In genomic region chr10:32963102-32963501, GRCh38 we compare ENCODE assay signal across 10 cellular contexts. TPM values are rescaled to one million over a fixed set of nuclear protein-coding genes. Genes with fewer than 3 reads are reported as not detected.
A peak's percentile ranks its signal among the peaks of the same experiment; 100 is the strongest.
DNase-seq lines count a peak whose midpoint lies in the region; ATAC-seq and TF ChIP-seq lines count a peak whose summit lies in the region.
"Had no signal": no experiment of that assay in that cellular context is flagged by ENCODE, and none has a peak within 500 bp of the region (broad histone marks: within the 10 kb centered on the region; RNA-seq: fewer than 3 reads in every experiment).

No MANE protein-coding gene starts in this region.

- peaks cover 12% of the 10 kb centered on the region for H3K36me3 Mint-ChIP-seq in nephron progenitor cell (ENCODE audit: low read depth)

- no peak for DNase-seq in SK-N-SH
- no peak for DNase-seq in RWPE2 (ENCODE audit: low spot score)
- DNase-seq in fibroblast of villous mesenchyme (ENCODE audit: low read depth): peak; percentile 78
- no peak for DNase-seq in stomach
- DNase-seq in SHP77 (lab: John Stamatoyannopoulos, UW): no peak
- DNase-seq in nephron progenitor cell: no peak
- DNase-seq in COR-L47 (lab: John Stamatoyannopoulos, UW): no peak
- DNase-seq: NCI-H187 had no signal

- H3K27ac ChIP-seq in SK-N-SH (ENCODE audit: low read depth in 2 of 2, low read length in 1 of 2) (peak overlapping the region; percentile 70 to 91; a peak in 3 of 4 replicates), RWPE2 (ENCODE audit: poor library complexity, severe bottlenecking) (peak overlapping the region; percentile 95), stomach (peak overlapping the region in 3 of 5 donors; percentile 78 to 98 (median 80))

- peak overlapping the region in 1 of 2 experiments; percentile 30; a peak in 1 of 4 replicates for H3K4me3 ChIP-seq in SK-N-SH (ENCODE audit: low read depth in 2 of 2, low read length in 1 of 2)
- no peak overlapping the region for H3K4me3 ChIP-seq in RWPE2 (ENCODE audit: severe bottlenecking)
- no peak overlapping the region for H3K4me3 ChIP-seq in fibroblast of villous mesenchyme (ENCODE audit: low read depth, low read length)
- no peak overlapping the region for H3K4me3 ChIP-seq in stomach

- intact Hi-C loops in stomach (cut with DNase I; ENCODE audit: low total_unique reads): no loop called here

- no peak for TF ChIP-seq POLR2A in stomach (IDR thresholded peaks at IDR 0.05)

- H3K4me1 Mint-ChIP-seq in nephron progenitor cell: peaks cover 43% of the 10 kb centered on the region

- peaks cover 31% of the 10 kb centered on the region for H3K79me2 ChIP-seq in SK-N-SH (ENCODE audit: insufficient read depth)

- peaks cover 30% of the 10 kb centered on the region for H3F3A ChIP-seq in SK-N-SH (replicated peaks; ENCODE audit: insufficient read depth)

- TF ChIP-seq EP300 in SK-N-SH (IDR thresholded peaks at IDR 0.05; ENCODE audit: borderline replicate concordance in 1 of 2, low read depth in 1 of 2, low read length in 1 of 2) (no peak), stomach (IDR thresholded peaks at IDR 0.05) (no peak)

- H3K4me1 ChIP-seq in SK-N-SH (ENCODE audit: control insufficient read depth in 1 of 2, insufficient read depth in 2 of 2, low read depth in 1 of 2, low read length in 1 of 2) (peaks cover 4 to 14% of the 10 kb centered on the region in 2 experiments), RWPE2 (ENCODE audit: insufficient read depth, poor library complexity, severe bottlenecking) (peaks cover 32% of the 10 kb centered on the region), stomach (peaks cover 10 to 44% (median 24%) of the 10 kb centered on the region in 4 donors)

- H3K9me2 ChIP-seq in SK-N-SH: no peaks in the 10 kb centered on the region

- H3K9me3 ChIP-seq in SK-N-SH (no peaks in the 10 kb centered on the region), RWPE2 (ENCODE audit: severe bottlenecking) (no peaks in the 10 kb centered on the region), stomach (no peaks in the 10 kb centered on the region)

- TF ChIP-seq CTCF in SK-N-SH (IDR thresholded peaks at IDR 0.05) (no peak), RWPE2 (IDR thresholded peaks at IDR 0.05; ENCODE audit: poor library complexity, severe bottlenecking) (no peak), fibroblast of villous mesenchyme (IDR thresholded peaks at IDR 0.05; ENCODE audit: insufficient read depth, low read depth, low read length) (no peak), stomach (IDR thresholded peaks at IDR 0.05) (no peak), nephron progenitor cell (IDR thresholded peaks at IDR 0.05) (no peak)

- peak overlapping the region; percentile 76; the same call in 1 of the 2 replicates for H3K4me2 ChIP-seq in SK-N-SH

- no peak overlapping the region for H3K4me3 Mint-ChIP-seq in nephron progenitor cell
- H3K4me3 Mint-ChIP-seq: stimulated activated naive CD8-positive, alpha-beta T cell treated with anti-CD3 and anti-CD28 coated beads, Interleukin-15, Interleukin-2, amounts not matched to agents 100 ng/mL and 50 ng/mL, for 24 hours had no signal

- POLR2A ChIA-PET in SK-N-SH (lab: Yijun Ruan, JAX): no interaction called here

- no peaks in the 10 kb centered on the region for H3K27me3 Mint-ChIP-seq in nephron progenitor cell (ENCODE audit: low read depth, poor library complexity)
- H3K27me3 Mint-ChIP-seq: stimulated activated naive CD8-positive, alpha-beta T cell treated with anti-CD3 and anti-CD28 coated beads, Interleukin-15, Interleukin-2, amounts not matched to agents 100 ng/mL and 50 ng/mL, for 24 hours had no signal

- peak overlapping the region; percentile 48; the same call in 1 of the 2 replicates for H3K9ac ChIP-seq in SK-N-SH

- H4K20me1 ChIP-seq in SK-N-SH (ENCODE audit: insufficient read depth): no peaks in the 10 kb centered on the region

- CTCF ChIA-PET in SK-N-SH (lab: Yijun Ruan, JAX): no interaction called here

- no peak for TF ChIP-seq RAD21 in SK-N-SH (IDR thresholded peaks at IDR 0.05; ENCODE audit: low read length)

- no peaks in the 10 kb centered on the region for H3K36me3 ChIP-seq in SK-N-SH (replicated peaks in 1 of 2; ENCODE audit: control insufficient read depth in 1 of 2, insufficient read depth in 2 of 2, low read length in 1 of 2)
- H3K36me3 ChIP-seq in RWPE2 (ENCODE audit: low read depth): no peaks in the 10 kb centered on the region
- H3K36me3 ChIP-seq in stomach: no peaks in the 10 kb centered on the region

- peaks cover 15% of the 10 kb centered on the region for H3K9me3 Mint-ChIP-seq in nephron progenitor cell
- H3K9me3 Mint-ChIP-seq: stimulated activated naive CD8-positive, alpha-beta T cell treated with anti-CD3 and anti-CD28 coated beads, Interleukin-15, Interleukin-2, amounts not matched to agents 100 ng/mL and 50 ng/mL, for 24 hours had no signal

- H3K27ac Mint-ChIP-seq in nephron progenitor cell: no peak overlapping the region
- H3K27ac Mint-ChIP-seq: stimulated activated naive CD8-positive, alpha-beta T cell treated with anti-CD3 and anti-CD28 coated beads, Interleukin-15, Interleukin-2, amounts not matched to agents 100 ng/mL and 50 ng/mL, for 24 hours had no signal

- H3K27me3 ChIP-seq in SK-N-SH (ENCODE audit: insufficient read depth): no peaks in the 10 kb centered on the region
- no peaks in the 10 kb centered on the region for H3K27me3 ChIP-seq in RWPE2 (ENCODE audit: insufficient read depth, poor library complexity, severe bottlenecking)
- H3K27me3 ChIP-seq in stomach: no peaks in the 10 kb centered on the region

- no peak for ATAC-seq in SK-N-SH treated with all-trans-retinoic acid at 6 μM for 48 hours
- no peak for ATAC-seq in RWPE2 (ENCODE audit: low read depth)

- H2AFZ ChIP-seq in SK-N-SH (ENCODE audit: low read depth): peak overlapping the region; percentile 70; the same call in 1 of the 2 replicates

- 13% methylated on average over 3 of the region's 3 CpGs for WGBS in SK-N-SH (ENCODE audit: low lambda C conversion rate)
- WGBS in stomach, 5 donors: 34 to 54% (median 46%) methylated on average over 3 of the region's 3 CpGs

TF ChIP-seq in SK-N-SH, 30 proteins besides CTCF, POLR2A, EP300 and RAD21:
- TF ChIP-seq TEAD4 (IDR thresholded peaks at IDR 0.05; ENCODE audit: borderline replicate concordance, insufficient read depth): peak; percentile 39; the same call in 1 of the 2 replicates
- peak; percentile 75; the same call in 1 of the 2 replicates for TF ChIP-seq MEF2A (IDR thresholded peaks at IDR 0.05; ENCODE audit: borderline replicate concordance, low read depth)
- TF ChIP-seq FOSL2 (IDR thresholded peaks at IDR 0.05; ENCODE audit: borderline replicate concordance, low read depth): peak; percentile 53; the same call in 1 of the 2 replicates
- TF ChIP-seq YY1 (IDR thresholded peaks at IDR 0.05; ENCODE audit: low read depth): no peak
- TF ChIP-seq JUND (IDR thresholded peaks at IDR 0.05): peak; percentile 63

TF ChIP-seq in SK-N-SH treated with all-trans-retinoic acid at 6 μM for 48 hours, 23 proteins besides CTCF, POLR2A, EP300 and RAD21 (continues in another document):
- TF ChIP-seq CSDC2 (CRISPR knock-in tag; IDR thresholded peaks at IDR 0.05) (no peak), POU6F1 (CRISPR knock-in tag; IDR thresholded peaks at IDR 0.05; ENCODE audit: borderline replicate concordance, low read depth) (no peak), BACH2 (CRISPR knock-in tag; IDR thresholded peaks at IDR 0.05; ENCODE audit: borderline replicate concordance) (no peak), PATZ1 (CRISPR knock-in tag; IDR thresholded peaks at IDR 0.05; ENCODE audit: borderline replicate concordance) (no peak), ZFP3 (CRISPR knock-in tag; IDR thresholded peaks at IDR 0.05) (no peak), ZC3H10 (CRISPR knock-in tag; IDR thresholded peaks at IDR 0.05) (no peak), ZNF565 (CRISPR knock-in tag; conservative IDR thresholded peaks at IDR 0.05; ENCODE audit: low read depth) (no peak), ISL1 (CRISPR knock-in tag; IDR thresholded peaks at IDR 0.05) (no peak)

RNA-seq across cellular contexts. Expression of gene ITGB1, which starts 5.1 kb away (rescaled TPM):
- polyA plus RNA-seq in SK-N-SH (2012; rRNA removed): 666 and 846 TPM in 2 replicates
- 1,012 and 1,342 TPM in 2 replicates for polyA plus RNA-seq in SK-N-SH (2012; cell fraction: cytosol; rRNA removed)
- 162 and 438 TPM in 2 replicates for polyA plus RNA-seq in SK-N-SH (2012; cell fraction: nucleus; rRNA removed)
- total RNA-seq in fibroblast of villous mesenchyme: 1,751 and 1,757 TPM in 2 replicates
- 100 to 1,000 TPM; 134 to 909 (median 278) TPM for total RNA-seq in stomach
- 10 to 100 TPM; 57.9 to 97.9 (median 91.4) TPM for polyA plus RNA-seq in stomach
